In genomic region chr10:49177391-49178355, GRCh38 we compare ENCODE assay signal across 9 cellular contexts. TPM values are rescaled to one million over a fixed set of nuclear protein-coding genes. Genes with fewer than 3 reads are reported as not detected.
DNase-seq lines count a peak whose midpoint lies in the region; ATAC-seq and TF ChIP-seq lines count a peak whose summit lies in the region.
"Had no signal": no experiment of that assay in that cellular context is flagged by ENCODE, and none has a peak within 500 bp of the region (broad histone marks: within the 10 kb centered on the region; RNA-seq: fewer than 3 reads in every experiment).

No MANE protein-coding gene starts in this region.

- H3K9me3 ChIP-seq in DND-41 (ENCODE audit: insufficient read depth, low read length, severe bottlenecking) = no peaks in the 10 kb centered on the region
- no peaks in the 10 kb centered on the region for H3K9me3 ChIP-seq in skeletal muscle tissue (ENCODE audit: control insufficient read depth in 3 of 3, low read length in 3 of 3)

- TF ChIP-seq CTCF in DND-41 (IDR thresholded peaks at IDR 0.05; ENCODE audit: borderline replicate concordance, extremely low read depth, low read length, poor library complexity, severe bottlenecking) = no peak

- H3K4me1 ChIP-seq in DND-41 (ENCODE audit: insufficient read depth, low read length) (peaks cover 28% of the 10 kb centered on the region), skeletal muscle tissue (ENCODE audit: control insufficient read depth in 3 of 3, insufficient read depth in 3 of 3, low read length in 3 of 3) (peaks cover 20 to 29% (median 27%) of the 10 kb centered on the region in 3 donors)

- no peaks in the 10 kb centered on the region for H4K20me1 ChIP-seq in DND-41 (ENCODE audit: insufficient read depth, low read length)

- peak overlapping the region; percentile 58 for H3K4me3 Mint-ChIP-seq in activated T-cell treated with anti-CD3 and anti-CD28 coated beads, Interleukin-2, amount 50 U/mL, for 24 hours

- peaks cover 14% of the 10 kb centered on the region for H3K36me3 Mint-ChIP-seq in activated T-cell treated with anti-CD3 and anti-CD28 coated beads, Interleukin-2, amount 50 U/mL, for 24 hours (ENCODE audit: low read depth)

- peaks cover 11% of the 10 kb centered on the region for H3K27me3 Mint-ChIP-seq in activated T-cell treated with anti-CD3 and anti-CD28 coated beads, Interleukin-2, amount 50 U/mL, for 24 hours

- no peaks in the 10 kb centered on the region for H3K36me3 ChIP-seq in DND-41 (ENCODE audit: insufficient read depth, low read length)
- H3K36me3 ChIP-seq in skeletal muscle tissue (ENCODE audit: control insufficient read depth in 3 of 3, insufficient read depth in 3 of 3, low read length in 3 of 3) = no peaks in the 10 kb centered on the region

- peaks cover 63% of the 10 kb centered on the region for H3K4me1 Mint-ChIP-seq in activated T-cell treated with anti-CD3 and anti-CD28 coated beads, Interleukin-2, amount 50 U/mL, for 24 hours (ENCODE audit: low read depth)

- ATAC-seq in DND-41 (ENCODE audit: insufficient read depth, low read depth) (peak; percentile 72), GM21515 (IDR thresholded peaks at IDR 0.05; ENCODE audit: unreplicated experiment) (peak; percentile 64)

- H3K4me3 ChIP-seq in DND-41 (ENCODE audit: low read depth in 1 of 2, low read length in 2 of 2) (no peak overlapping the region), skeletal muscle tissue (ENCODE audit: low read length in 3 of 3) (no peak overlapping the region)

- no peaks in the 10 kb centered on the region for H3K27me3 ChIP-seq in DND-41 (ENCODE audit: insufficient read depth, low read length, poor library complexity)
- H3K27me3 ChIP-seq in skeletal muscle tissue (ENCODE audit: control insufficient read depth in 3 of 3, insufficient read depth in 3 of 3, low read length in 3 of 3) = no peaks in the 10 kb centered on the region

- H3K27ac Mint-ChIP-seq in activated T-cell treated with anti-CD3 and anti-CD28 coated beads, Interleukin-2, amount 50 U/mL, for 24 hours = peak overlapping the region; percentile 94

- DNase-seq in DND-41 (no peak), HT1080 (ENCODE audit: low read depth) (peak; percentile 96), globus pallidus (ENCODE audit: low spot score) (peak; percentile 76), NCI-H1694 (lab: John Stamatoyannopoulos, UW) (no peak), DMS79 treated with DMSO at 0.1 percent for 48 hours (lab: John Stamatoyannopoulos, UW) (no peak)
- peak; percentile 65 for DNase-seq in activated T-cell treated with anti-CD3 and anti-CD28 coated beads, Interleukin-2, amount 50 U/mL, for 24 hours

- no peak overlapping the region for H2AFZ ChIP-seq in DND-41 (ENCODE audit: low read depth, low read length)

- H3K4me2 ChIP-seq in DND-41 (ENCODE audit: insufficient read depth, low read length) = no peak overlapping the region

- H3K79me2 ChIP-seq in DND-41 (ENCODE audit: insufficient read depth, low read length) = 0 out of 2 replicates have a peak, but pooled peaks cover 3% of the 10 kb centered on the region

- H3K9ac ChIP-seq in DND-41 (ENCODE audit: low read depth, low read length) = no peak overlapping the region
- peak overlapping the region in 2 of 3 donors; percentile 16 to 38 for H3K9ac ChIP-seq in skeletal muscle tissue (ENCODE audit: low read depth in 1 of 3, low read length in 3 of 3)

- H3K27ac ChIP-seq in DND-41 (ENCODE audit: low read length) (peak overlapping the region; percentile 61), skeletal muscle tissue (ENCODE audit: low read depth, low read length) (peak overlapping the region; percentile 76)

- no peaks in the 10 kb centered on the region for H3K9me3 Mint-ChIP-seq in activated T-cell treated with anti-CD3 and anti-CD28 coated beads, Interleukin-2, amount 50 U/mL, for 24 hours

RNA-seq across cellular contexts. Expression of gene TMEM273, which starts 10.5 kb away (rescaled TPM):
- not detected in 2 replicates for total RNA-seq in HT1080 (2014; rRNA removed; shearing (Covaris generic))
- polyA plus RNA-seq in HT1080 (2015; cell fraction: cytosol; rRNA removed) = not detected in 2 replicates
- polyA plus RNA-seq in HT1080 (2015; cell fraction: nucleus; rRNA removed) = not detected in 2 replicates
- 6.8 TPM for total RNA-seq in skeletal muscle tissue
- total RNA-seq: NCI-H460 had no signal

RNA-seq across cellular contexts. Expression of gene FAM170B, which starts 43.9 kb away (rescaled TPM):
- not detected in 2 replicates for total RNA-seq in HT1080 (2014; rRNA removed; shearing (Covaris generic))
- polyA plus RNA-seq in HT1080 (2015; cell fraction: cytosol; rRNA removed) = not detected in 2 replicates
- not detected in 2 replicates for polyA plus RNA-seq in HT1080 (2015; cell fraction: nucleus; rRNA removed)
- total RNA-seq in skeletal muscle tissue = not detected
- total RNA-seq: NCI-H460 had no signal

Comparison
In these comparisons a context has a peak if more than half of its experiments do, and no peak if none do; other contexts are left out.
1. DNase-seq: peak in HT1080 (single experiment), activated T-cell treated with anti-CD3 and anti-CD28 coated beads, Interleukin-2, amount 50 U/mL, for 24 hours (single experiment) and globus pallidus (single experiment); none in DND-41 (single experiment), NCI-H1694 (single experiment) and DMS79 treated with DMSO at 0.1 percent for 48 hours (single experiment).